In genomic region chr14:90828642-90829487, GRCh38 we compare ENCODE assay signal across 8 cellular contexts. TPM values are rescaled to one million over a fixed set of nuclear protein-coding genes. Genes with fewer than 3 reads are reported as not detected.
DNase-seq lines count a peak whose midpoint lies in the region; ATAC-seq and TF ChIP-seq lines count a peak whose summit lies in the region.

No MANE protein-coding gene starts in this region.

- no peaks in the 10 kb centered on the region for H3K36me3 Mint-ChIP-seq in activated naive CD4-positive, alpha-beta T cell treated with anti-CD3 and anti-CD28 coated beads for 36 hours (ENCODE audit: low read depth)

- no peaks in the 10 kb centered on the region for H3K36me3 ChIP-seq in stomach

- CTCF ChIA-PET in activated naive CD4-positive, alpha-beta T cell treated with anti-CD3 and anti-CD28 coated beads for 36 hours (lab: Charles Lee): interaction anchor here (0.8 to 1.0 kb wide), 2 partner anchors 13 to 71 kb away, joined by 3 to 4 read pairs; partner anchors contain the start of gene TTC7B

- H3K27ac ChIP-seq in stomach: peak overlapping the region; percentile 11 to 84 (median 69)

- TF ChIP-seq CTCF in stomach (IDR thresholded peaks at IDR 0.05): no peak

- H3K27me3 Mint-ChIP-seq in activated naive CD4-positive, alpha-beta T cell treated with anti-CD3 and anti-CD28 coated beads for 36 hours (ENCODE audit: low read depth): no peaks in the 10 kb centered on the region

- H3K4me3 ChIP-seq in stomach: peak overlapping the region; percentile 26 to 44 (median 42)

- peak overlapping the region; percentile 66 for H3K27ac Mint-ChIP-seq in activated naive CD4-positive, alpha-beta T cell treated with anti-CD3 and anti-CD28 coated beads for 36 hours

- ATAC-seq in GM19025 (IDR thresholded peaks at IDR 0.05; ENCODE audit: low read depth, unreplicated experiment): peak; percentile 26
- ATAC-seq in HG03460 (IDR thresholded peaks at IDR 0.05; ENCODE audit: unreplicated experiment): peak; percentile 46
- ATAC-seq in GM18858 (IDR thresholded peaks at IDR 0.05; ENCODE audit: unreplicated experiment): no peak
- no peak for ATAC-seq in GM18868 (IDR thresholded peaks at IDR 0.05; ENCODE audit: unreplicated experiment)

- no peaks in the 10 kb centered on the region for H3K27me3 ChIP-seq in stomach

- intact Hi-C loops in activated naive CD4-positive, alpha-beta T cell treated with anti-CD3 and anti-CD28 coated beads for 36 hours (cut with micrococcal nuclease): loop anchor here (1.0 to 5.0 kb wide), 5 partner anchors 71 to 872 kb away; partner anchors contain the start of genes CALM1 and DGLUCY
- intact Hi-C loops in stomach (cut with DNase I; ENCODE audit: low total_unique reads): no loop called here

- peaks cover 17% of the 10 kb centered on the region for H3K4me1 Mint-ChIP-seq in activated naive CD4-positive, alpha-beta T cell treated with anti-CD3 and anti-CD28 coated beads for 36 hours (ENCODE audit: low read depth)

- peaks cover 4 to 11% (median 7%) of the 10 kb centered on the region in 4 donors for H3K9me3 ChIP-seq in stomach

- H3K9me3 Mint-ChIP-seq in activated naive CD4-positive, alpha-beta T cell treated with anti-CD3 and anti-CD28 coated beads for 36 hours: peaks cover 4% of the 10 kb centered on the region

- H3K4me1 ChIP-seq in stomach: peaks cover 12 to 17% (median 15%) of the 10 kb centered on the region in 4 donors

- peak overlapping the region; percentile 76 for H3K4me3 Mint-ChIP-seq in activated naive CD4-positive, alpha-beta T cell treated with anti-CD3 and anti-CD28 coated beads for 36 hours

- TF ChIP-seq EP300 in stomach (IDR thresholded peaks at IDR 0.05): no peak

- TF ChIP-seq POLR2A in stomach (IDR thresholded peaks at IDR 0.05): no peak

- peak; percentile 27 for DNase-seq in activated naive CD4-positive, alpha-beta T cell treated with anti-CD3 and anti-CD28 coated beads for 36 hours
- DNase-seq in islet precursor cell: peak; percentile 11
- DNase-seq in stomach: peak; percentile 31
- DNase-seq in epidermal melanocyte (ENCODE audit: insufficient read length, low spot score): no peak

- WGBS in stomach, 5 donors: 73 to 85% (median 85%) methylated on average over 16 to 17 of the region's 17 CpGs

RNA-seq across cellular contexts. Expression of gene TTC7B, which starts 12.6 kb away (rescaled TPM):
- 1 to 10 TPM; 5.6 to 6.5 TPM for total RNA-seq in activated naive CD4-positive, alpha-beta T cell treated with anti-CD3 and anti-CD28 coated beads for 36 hours
- total RNA-seq in stomach: 100 to 1,000 TPM in 1 of 5 donors, 10 to 100 TPM in 4; 15.1 to 110 (median 48.7) TPM
- 10 to 100 TPM in 2 of 3 donors, 1 to 10 TPM in 1; 6.8 to 14.3 (median 13.4) TPM for polyA plus RNA-seq in stomach

Comparison
In these comparisons a context has a peak if more than half of its experiments do, and no peak if none do; other contexts are left out.
1. ATAC-seq: peak in GM19025 (single experiment) and HG03460 (single experiment); none in GM18858 (single experiment) and GM18868 (single experiment).